ENCODE assay signal across 8 cellular contexts in genomic region chr12:14366211-14366762, GRCh38. TPM values are rescaled to one million over a fixed set of nuclear protein-coding genes. Genes with fewer than 3 reads are reported as not detected.
DNase-seq lines count a peak whose midpoint lies in the region; ATAC-seq, FAIRE-seq and TF ChIP-seq lines count a peak whose summit lies in the region.

No MANE protein-coding gene starts in this region.

- DNase-seq in Daoy (ENCODE audit: low read depth) (peak; percentile 5), M059J (ENCODE audit: low read depth) (peak; percentile 48), suprapubic skin (ENCODE audit: low spot score in 2 of 2) (no peak), cortex of kidney (lab: John Stamatoyannopoulos, UW) (no peak)
- no peak for DNase-seq in stimulated activated CD8-positive, alpha-beta memory T cell treated with anti-CD3 and anti-CD28 coated beads, Interleukin-4, amount 100 ng/mL, for 48 hours

- no peaks in the 10 kb centered on the region for H3K9me3 ChIP-seq in suprapubic skin

- peak; percentile 99 for FAIRE-seq in islet of Langerhans (lab: Jason Lieb, UNC)

- no peak for TF ChIP-seq EP300 in suprapubic skin (IDR thresholded peaks at IDR 0.05)

- no peaks in the 10 kb centered on the region for H3K27me3 ChIP-seq in suprapubic skin

- TF ChIP-seq CTCF in suprapubic skin (IDR thresholded peaks at IDR 0.05) = no peak

- no peak for TF ChIP-seq POLR2A in suprapubic skin (IDR thresholded peaks at IDR 0.05)

- H3K27ac ChIP-seq in angular gyrus (ENCODE audit: low read depth, low read length) = peak overlapping the region; percentile 98
- peak overlapping the region; percentile 99 for H3K27ac ChIP-seq in suprapubic skin

- H3K4me3 ChIP-seq in suprapubic skin = peak overlapping the region; percentile 68

- peaks cover 5% of the 10 kb centered on the region for H3K36me3 ChIP-seq in suprapubic skin

- no peak for ATAC-seq in HG03342 (IDR thresholded peaks at IDR 0.05; ENCODE audit: unreplicated experiment)

- WGBS in suprapubic skin = 4% methylated on average over 5 of the region's 5 CpGs

- peaks cover 22% of the 10 kb centered on the region for H3K4me1 ChIP-seq in suprapubic skin

RNA-seq across cellular contexts. Expression of gene ATF7IP, which starts 0.8 kb away (rescaled TPM):
- total RNA-seq in Daoy (2014; rRNA removed; shearing (Covaris generic)) = 16.5 and 35.3 TPM in 2 replicates
- 34.1 and 35.7 TPM in 2 replicates for total RNA-seq in M059J (2014; rRNA removed; shearing (Covaris generic))
- 10 to 100 TPM; 41.0 to 79.6 (median 59.2) TPM for total RNA-seq in suprapubic skin

Comparison
In these comparisons a context has a peak if more than half of its experiments do, and no peak if none do; other contexts are left out.
1. DNase-seq: peak in Daoy (single experiment) and M059J (single experiment); none in suprapubic skin (0 of 2), cortex of kidney (single experiment) and stimulated activated CD8-positive, alpha-beta memory T cell treated with anti-CD3 and anti-CD28 coated beads, Interleukin-4, amount 100 ng/mL, for 48 hours (single experiment).